ENCODE assay signal across 24 cellular contexts in genomic region chr1:72140222-72140621, GRCh38.
DNase-seq lines count a peak whose midpoint lies in the region; ATAC-seq, FAIRE-seq and TF ChIP-seq lines count a peak whose summit lies in the region.
"Had no signal": no experiment of that assay in that cellular context is flagged by ENCODE, and none has a peak within 500 bp of the region (broad histone marks: within the 10 kb centered on the region; RNA-seq: fewer than 3 reads in every experiment).

No MANE protein-coding gene starts in this region.

- no peak overlapping the region for H3K4me2 ChIP-seq in endothelial cell of umbilical vein (ENCODE audit: insufficient read depth, low read length)

- TF ChIP-seq POLR2A in endothelial cell of umbilical vein (IDR thresholded peaks at IDR 0.05; ENCODE audit: low read depth, low read length) (no peak), esophagus muscularis mucosa (IDR thresholded peaks at IDR 0.05; ENCODE audit: low read depth) (no peak)

- H3K4me1 ChIP-seq in endothelial cell of umbilical vein (ENCODE audit: control insufficient read depth, extremely low read depth, insufficient read depth, low read length): peaks cover 4% of the 10 kb centered on the region
- H3K4me1 ChIP-seq in esophagus muscularis mucosa: no peaks in the 10 kb centered on the region
- H3K4me1 ChIP-seq: HAP-1, prostate gland had no signal

- H3K4me3 Mint-ChIP-seq in neural crest cell: no peak overlapping the region
- H3K4me3 Mint-ChIP-seq: activated CD8-positive, alpha-beta T cell treated with anti-CD3 and anti-CD28 coated beads, Interleukin-2, amount 10 ng/mL, durations not matched to agents 7 days and 5 days; CD4-positive, alpha-beta memory T cell had no signal

- H3K27me3 Mint-ChIP-seq in neural crest cell (ENCODE audit: low read depth): no peaks in the 10 kb centered on the region
- H3K27me3 Mint-ChIP-seq: CD4-positive, alpha-beta memory T cell had no signal

- peaks cover 8% of the 10 kb centered on the region for H3K4me1 Mint-ChIP-seq in neural crest cell
- H3K4me1 Mint-ChIP-seq: CD4-positive, alpha-beta memory T cell had no signal

- no peak overlapping the region for H3K9ac ChIP-seq in endothelial cell of umbilical vein (replicated peaks; ENCODE audit: extremely low read depth, insufficient read depth, low read length)

- TF ChIP-seq CTCF in endothelial cell of umbilical vein (IDR thresholded peaks at IDR 0.05; ENCODE audit: extremely low read depth in 1 of 2, insufficient read depth in 1 of 2, low read depth in 1 of 2, low read length in 2 of 2) (no peak), neural crest cell (conservative IDR thresholded peaks at IDR 0.05) (no peak), esophagus muscularis mucosa (IDR thresholded peaks at IDR 0.05) (no peak)

- DNase-seq in DMS53 (lab: John Stamatoyannopoulos, UW) (peak; percentile 36), DMS53 treated with DMSO at 0.1 percent for 48 hours (lab: John Stamatoyannopoulos, UW; ENCODE audit: unreplicated experiment) (no peak), MG63 (peak; percentile 3), endothelial cell of umbilical vein (ENCODE audit: low read depth, low spot score) (peak; percentile 12), neural crest cell (ENCODE audit: low read depth, low spot score) (no peak), activated gamma-delta T cell treated with Interleukin-2 at 50 U/mL for 16 hours (no peak), esophagus muscularis mucosa (ENCODE audit: extremely low spot score) (no peak)
- DNase-seq: 8988T; activated CD4-positive, CD25-positive, alpha-beta regulatory T cell treated with anti-CD3 and anti-CD28 coated beads, Interleukin-2, amount 50 U/mL, for 72 hours; activated CD8-positive, alpha-beta T cell treated with anti-CD3 and anti-CD28 coated beads, Interleukin-2, amount 10 ng/mL, durations not matched to agents 7 days and 5 days; AML-193; CD4-positive, alpha-beta memory T cell; NCI-H1436 treated with DMSO at 0.1 percent for 48 hours; NCI-H2107; NCI-H524; NK-92 treated with Interleukin-12 subunit alpha and Interleukin-12 subunit beta, amount 100 ng/mL, for 24 hours; SIG-M5; SW 1271; trophoblast cell had no signal

- no peaks in the 10 kb centered on the region for H3K79me2 ChIP-seq in endothelial cell of umbilical vein (ENCODE audit: control insufficient read depth, insufficient read depth, low read length)

- WGBS in esophagus muscularis mucosa: 87% methylated on average over 2 of the region's 2 CpGs

- H3K4me3 ChIP-seq in MG63 (no peak overlapping the region), endothelial cell of umbilical vein (replicated peaks in 1 of 3; ENCODE audit: insufficient read depth in 1 of 3, low read depth in 1 of 3, low read length in 3 of 3) (no peak overlapping the region), esophagus muscularis mucosa (no peak overlapping the region)
- H3K4me3 ChIP-seq: coronary artery, HAP-1, prostate gland had no signal

- peaks cover 8% of the 10 kb centered on the region for H3K9me3 Mint-ChIP-seq in neural crest cell

- dilution Hi-C loops in endothelial cell of umbilical vein (cut with MboI; ENCODE audit: extremely low pct_ligation_motif_present, low sequenced_read_pairs): no loop called here

- no peak for TF ChIP-seq EP300 in esophagus muscularis mucosa (IDR thresholded peaks at IDR 0.05)

- BruUV-seq in endothelial cell of umbilical vein (replicated peaks; lab: Mats Ljungman, UMichigan): no TSS peak

- peaks cover 2% of the 10 kb centered on the region; the same call in 1 of the 2 replicates for H3K9me3 ChIP-seq in MG63
- H3K9me3 ChIP-seq in endothelial cell of umbilical vein (replicated peaks; ENCODE audit: control insufficient read depth, insufficient read depth, low read length): no peaks in the 10 kb centered on the region
- H3K9me3 ChIP-seq in esophagus muscularis mucosa: peaks cover 0 to 13% (median 7%) of the 10 kb centered on the region in 4 donors
- H3K9me3 ChIP-seq: HAP-1, neutrophil, prostate gland had no signal

- H3K27me3 ChIP-seq in MG63 (no peaks in the 10 kb centered on the region), endothelial cell of umbilical vein (ENCODE audit: control insufficient read depth in 2 of 2, insufficient read depth in 2 of 2, low read length in 2 of 2) (no peaks in the 10 kb centered on the region), esophagus muscularis mucosa (no peaks in the 10 kb centered on the region)
- H3K27me3 ChIP-seq: neutrophil had no signal

- H3K27ac Mint-ChIP-seq in neural crest cell (ENCODE audit: unreplicated experiment): peak overlapping the region; percentile 53
- H3K27ac Mint-ChIP-seq: activated CD8-positive, alpha-beta T cell treated with anti-CD3 and anti-CD28 coated beads, Interleukin-2, amount 10 ng/mL, durations not matched to agents 7 days and 5 days; CD4-positive, alpha-beta memory T cell had no signal

- no peaks in the 10 kb centered on the region for H3K36me3 ChIP-seq in MG63
- H3K36me3 ChIP-seq in endothelial cell of umbilical vein (ENCODE audit: control insufficient read depth in 2 of 2, extremely low read depth in 1 of 2, insufficient read depth in 2 of 2, low read length in 2 of 2): no peaks in the 10 kb centered on the region
- H3K36me3 ChIP-seq in esophagus muscularis mucosa: no peaks in the 10 kb centered on the region
- H3K36me3 ChIP-seq: HAP-1, neutrophil, prostate gland had no signal

- H3K9me1 ChIP-seq in endothelial cell of umbilical vein (replicated peaks; ENCODE audit: control insufficient read depth, extremely low read depth, insufficient read depth, low read length): no peaks in the 10 kb centered on the region

- intact Hi-C loops in endothelial cell of umbilical vein (cut with micrococcal nuclease): no loop called here
- intact Hi-C loops in esophagus muscularis mucosa (cut with DNase I): no loop called here

- peaks cover 3% of the 10 kb centered on the region for H3K36me3 Mint-ChIP-seq in neural crest cell (ENCODE audit: low read depth)
- H3K36me3 Mint-ChIP-seq: CD4-positive, alpha-beta memory T cell had no signal

- no peaks in the 10 kb centered on the region for H4K20me1 ChIP-seq in endothelial cell of umbilical vein (replicated peaks; ENCODE audit: control insufficient read depth, extremely low read depth, insufficient read depth, low read length)

- CTCF ChIA-PET in endothelial cell of umbilical vein (lab: Charles Lee): no interaction called here

- POLR2A ChIA-PET in endothelial cell of umbilical vein (lab: Charles Lee): no interaction called here

- no peak for ATAC-seq in HG02571 (IDR thresholded peaks at IDR 0.05; ENCODE audit: unreplicated experiment)
- ATAC-seq: activated CD8-positive, alpha-beta T cell treated with anti-CD3 and anti-CD28 coated beads, Interleukin-2, amount 10 ng/mL, durations not matched to agents 7 days and 5 days had no signal

- H2AFZ ChIP-seq in endothelial cell of umbilical vein (ENCODE audit: low read depth, low read length): no peak overlapping the region

- peak; percentile 74 for FAIRE-seq in endothelial cell of umbilical vein (lab: Jason Lieb, UNC)

- H3K27ac ChIP-seq in endothelial cell of umbilical vein (ENCODE audit: insufficient read depth, low read depth, low read length) (no peak overlapping the region), esophagus muscularis mucosa (replicated peaks in 1 of 4) (no peak overlapping the region)
- H3K27ac ChIP-seq: coronary artery, neutrophil, prostate gland had no signal

TF ChIP-seq in endothelial cell of umbilical vein, 7 proteins besides CTCF, POLR2A, EP300 and RAD21:
- TF ChIP-seq EZH2 (IDR thresholded peaks at IDR 0.05; ENCODE audit: borderline replicate concordance, low read depth, low read length, severe bottlenecking) (no peak), POLR2AphosphoS5 (IDR thresholded peaks at IDR 0.05; ENCODE audit: insufficient read depth, low read depth, low read length) (no peak), JUN (IDR thresholded peaks at IDR 0.05; ENCODE audit: borderline replicate concordance, insufficient read depth, insufficient read length, low read depth) (no peak), MAX (IDR thresholded peaks at IDR 0.05; ENCODE audit: insufficient read depth, insufficient read length) (no peak), FOS (IDR thresholded peaks at IDR 0.05; ENCODE audit: borderline replicate concordance, insufficient read depth, low read length) (peak; percentile 38), GATA2 (IDR thresholded peaks at IDR 0.05; ENCODE audit: insufficient read depth, insufficient read length, low read depth, low read length) (peak; percentile 30)

Comparison
In these comparisons a context has a peak if more than half of its experiments do, and no peak if none do; other contexts are left out.
1. DNase-seq: peak in DMS53 (single experiment), MG63 (single experiment) and endothelial cell of umbilical vein (single experiment); none in DMS53 treated with DMSO at 0.1 percent for 48 hours (single experiment), neural crest cell (single experiment), activated gamma-delta T cell treated with Interleukin-2 at 50 U/mL for 16 hours (single experiment) and esophagus muscularis mucosa (single experiment).